Comparison of ENCODE assay signal across 8 cellular contexts in genomic region chr7:66995045-66995776, GRCh38. TPM values are rescaled to one million over a fixed set of nuclear protein-coding genes. Genes with fewer than 3 reads are reported as not detected.
DNase-seq lines count a peak whose midpoint lies in the region; ATAC-seq and TF ChIP-seq lines count a peak whose summit lies in the region.
"Not testable (repeated sequence)": the region's sequence is repeated elsewhere in the genome, so short reads cannot be mapped to it uniquely, and the experiment has no call there.

Gene SBDS, minus strand, starts transcription at chr7:66995586. Its CDS starts 169 bp downstream, at chr7:66995417.

- TF ChIP-seq CTCF in C4-2B (conservative IDR thresholded peaks at IDR 0.05), result peak; percentile 33
- not testable (repeated sequence) for TF ChIP-seq CTCF in left lung (IDR thresholded peaks at IDR 0.05)

- H3K4me3 ChIP-seq in left lung, result peak within 1 kb of the TSS; percentile 74 to 89

- peak; percentile 64 for ATAC-seq in GM19395 (IDR thresholded peaks at IDR 0.05; ENCODE audit: unreplicated experiment)
- ATAC-seq in HG03565 (IDR thresholded peaks at IDR 0.05; ENCODE audit: unreplicated experiment), result peak; percentile 60
- peak; percentile 85 for ATAC-seq in left lung

- not testable (repeated sequence) for H3K27me3 ChIP-seq in left lung

- not testable (repeated sequence) for H3K9me3 ChIP-seq in left lung

- peaks cover 0 to 51% of the 10 kb centered on the region in 2 donors for H3K36me3 ChIP-seq in left lung

- peak; percentile 97 for DNase-seq in NCI-H774 (lab: John Stamatoyannopoulos, UW)
- peak; percentile 90 to 91 for DNase-seq in activated CD4-positive, alpha-beta T cell treated with anti-CD3 and anti-CD28 coated beads, Interleukin-2, amount 50 U/mL, for 4 hours
- peak; percentile 98 for DNase-seq in dermis blood vessel endothelial cell
- peak; percentile 96 for DNase-seq in left lung
- DNase-seq in stimulated activated CD4-positive, alpha-beta T cell treated with anti-CD3 and anti-CD28 coated beads, Interleukin-2, amount 100 ng/mL, for 48 hours, result peak; percentile 81 to 89

- intact Hi-C loops in left lung (cut with DNase I), result not testable (repeated sequence)

- H3K4me1 ChIP-seq in left lung, result peaks cover 0 to 29% of the 10 kb centered on the region in 2 donors

- H3K27ac ChIP-seq in C4-2B (peak within 1 kb of the TSS; percentile 77), left lung (peak within 1 kb of the TSS; percentile 99)

RNA-seq across cellular contexts. Expression of gene SBDS, which starts in this region (rescaled TPM):
- total RNA-seq in dermis blood vessel endothelial cell, result 106 and 125 TPM in 2 replicates
- total RNA-seq in left lung, result 100 to 1,000 TPM in 1 of 2 donors, 10 to 100 TPM in 1; 94.4 to 109 TPM

Comparison
In these comparisons a context has a peak if more than half of its experiments do, and no peak if none do; other contexts are left out.
1. Peak in every context shown above with its lines: DNase-seq, ATAC-seq, H3K4me3 ChIP-seq and H3K27ac ChIP-seq.